In the genomic region with DNA sequence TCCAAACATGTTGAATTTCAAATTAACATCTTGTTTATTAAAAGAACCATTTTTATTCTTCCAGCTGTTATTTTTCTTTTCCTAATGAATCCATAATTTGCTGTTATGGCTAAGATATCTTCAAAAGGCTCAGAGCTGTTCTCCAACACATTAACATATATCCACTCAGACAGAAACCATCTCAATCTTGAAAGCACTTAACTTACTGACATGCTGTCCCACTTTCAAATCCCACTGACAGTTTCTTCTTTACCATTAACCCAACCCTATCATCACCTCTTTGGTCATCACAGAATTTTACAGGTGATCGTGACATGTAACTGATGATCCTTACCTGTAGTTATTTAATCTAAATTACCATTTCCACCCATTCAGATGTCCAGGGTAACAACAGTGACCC, we compare ENCODE assay signal across 16 cellular contexts.
"Had no signal": no experiment of that assay in that cellular context is flagged by ENCODE, and none has a peak within 500 bp of the region (broad histone marks: within the 10 kb centered on the region; RNA-seq: fewer than 3 reads in every experiment).

No MANE protein-coding gene starts in this region.

- H3K9me3 ChIP-seq: ascending aorta, prostate gland, SJCRH30, thoracic aorta had no signal

- H3K4me1 ChIP-seq: ascending aorta, foreskin keratinocyte, prostate gland, SJCRH30 had no signal

- H3K27me3 ChIP-seq: ascending aorta, foreskin keratinocyte, SJCRH30 had no signal

- ATAC-seq: activated CD8-positive, alpha-beta T cell treated with anti-CD3 and anti-CD28 coated beads, Interleukin-2, amount 10 ng/mL, durations not matched to agents 7 days and 5 days; foreskin keratinocyte; natural killer cell; sciatic nerve; stimulated activated naive CD8-positive, alpha-beta T cell treated with anti-CD3 and anti-CD28 coated beads, Interleukin-15, Interleukin-2, amounts not matched to agents 100 U/mL and 50 U/mL, for 24 hours had no signal

- H3K9me3 Mint-ChIP-seq: natural killer cell had no signal

- H3K27ac ChIP-seq: ascending aorta, foreskin keratinocyte, prostate gland, SJCRH30, thoracic aorta had no signal

- H3K27ac Mint-ChIP-seq: activated CD8-positive, alpha-beta T cell treated with anti-CD3 and anti-CD28 coated beads, Interleukin-2, amount 10 ng/mL, durations not matched to agents 7 days and 5 days; natural killer cell had no signal

- H3K36me3 ChIP-seq: ascending aorta, prostate gland, thoracic aorta had no signal

- H3K4me3 Mint-ChIP-seq: activated CD8-positive, alpha-beta T cell treated with anti-CD3 and anti-CD28 coated beads, Interleukin-2, amount 10 ng/mL, durations not matched to agents 7 days and 5 days; natural killer cell had no signal

- H3K4me3 ChIP-seq: ascending aorta, lung, prostate gland, SJCRH30, thoracic aorta had no signal

- DNase-seq: activated CD4-positive, alpha-beta T cell treated with anti-CD3 and anti-CD28 coated beads for 1 hour; activated CD8-positive, alpha-beta memory T cell treated with anti-CD3 and anti-CD28 coated beads, Interleukin-2, amount 50 U/mL, for 48 hours; activated CD8-positive, alpha-beta T cell treated with anti-CD3 and anti-CD28 coated beads, Interleukin-2, amount 10 ng/mL, durations not matched to agents 7 days and 5 days; foreskin keratinocyte; kidney glomerular epithelial cell; natural killer cell; occipital lobe; SJCRH30; stimulated activated CD4-positive, alpha-beta T cell treated with anti-CD3 and anti-CD28 coated beads, Interleukin-2, amount 100 ng/mL, for 24 hours; stimulated activated naive CD8-positive, alpha-beta T cell treated with anti-CD3 and anti-CD28 coated beads, Interleukin-15, Interleukin-2, amounts not matched to agents 100 U/mL and 50 U/mL, for 24 hours; T1000 had no signal
